ENCODE assay signal across 19 cellular contexts in the genomic region with DNA sequence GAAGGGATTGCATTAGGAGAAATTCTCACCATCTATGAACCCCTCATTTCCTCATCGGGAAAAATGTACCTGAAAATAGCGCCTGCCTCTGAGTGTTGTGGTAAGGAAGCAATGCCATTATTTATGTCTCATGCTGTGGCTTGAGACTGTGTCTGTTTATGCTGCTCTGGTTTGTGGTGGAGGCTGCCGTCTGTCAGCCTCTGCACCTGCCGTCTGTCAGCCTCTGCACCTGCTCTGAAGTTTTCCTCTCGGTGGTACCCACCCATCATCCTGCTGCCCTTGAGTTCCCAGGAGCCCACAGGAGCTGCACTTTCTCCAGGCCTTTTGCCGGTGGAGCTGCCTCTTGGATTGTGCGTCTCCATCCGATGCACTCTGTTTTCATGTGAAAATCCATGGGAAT.
A peak's percentile ranks its signal among the peaks of the same experiment; 100 is the strongest.
DNase-seq lines count a peak whose midpoint lies in the region; ATAC-seq, FAIRE-seq and TF ChIP-seq lines count a peak whose summit lies in the region.
"Had no signal": no experiment of that assay in that cellular context is flagged by ENCODE, and none has a peak within 500 bp of the region (broad histone marks: within the 10 kb centered on the region; RNA-seq: fewer than 3 reads in every experiment).

No MANE protein-coding gene starts in this region.

- ATAC-seq in A549 (peak; percentile 34 to 46; a peak in 4 of 6 replicates), HG03175 (IDR thresholded peaks at IDR 0.05; ENCODE audit: unreplicated experiment) (no peak)
- no peak for ATAC-seq in activated T-helper 17 cell treated with anti-CD3 and anti-CD28 coated beads, Interleukin-2, amount 50 U/mL, for 72 hours (replicated peaks)
- ATAC-seq in activated T-cell treated with anti-CD3 and anti-CD28 coated beads, Interleukin-2, amount 50 U/mL, for 72 hours (replicated peaks in 1 of 2), result no peak
- ATAC-seq: CD8-positive, alpha-beta T cell had no signal

- no peak overlapping the region for H3K4me3 Mint-ChIP-seq in activated T-helper 17 cell treated with anti-CD3 and anti-CD28 coated beads, Interleukin-2, amount 50 U/mL, for 72 hours
- no peak overlapping the region for H3K4me3 Mint-ChIP-seq in activated T-cell treated with anti-CD3 and anti-CD28 coated beads, Interleukin-2, amount 50 U/mL, for 72 hours
- H3K4me3 Mint-ChIP-seq: CD14-positive monocyte; CD8-positive, alpha-beta T cell; H9 had no signal

- no peaks in the 10 kb centered on the region for H3K9me2 ChIP-seq in MM.1S (replicated peaks; ENCODE audit: insufficient read depth, low read length)

- no peaks in the 10 kb centered on the region for H3K27me3 ChIP-seq in MM.1S (replicated peaks; ENCODE audit: insufficient read depth, low read length)
- peaks cover 0 to 25% (median 0%) of the 10 kb centered on the region in 3 donors for H3K27me3 ChIP-seq in sigmoid colon

- no peaks in the 10 kb centered on the region for H3K4me1 Mint-ChIP-seq in activated T-helper 17 cell treated with anti-CD3 and anti-CD28 coated beads, Interleukin-2, amount 50 U/mL, for 72 hours
- H3K4me1 Mint-ChIP-seq in activated T-cell treated with anti-CD3 and anti-CD28 coated beads, Interleukin-2, amount 50 U/mL, for 72 hours (ENCODE audit: low read depth), result no peaks in the 10 kb centered on the region
- H3K4me1 Mint-ChIP-seq: CD14-positive monocyte had no signal

- no peaks in the 10 kb centered on the region for H3F3A ChIP-seq in MM.1S (ENCODE audit: insufficient read depth, low read length)

- no peaks in the 10 kb centered on the region for H3K36me3 Mint-ChIP-seq in activated T-helper 17 cell treated with anti-CD3 and anti-CD28 coated beads, Interleukin-2, amount 50 U/mL, for 72 hours (ENCODE audit: low read depth)
- H3K36me3 Mint-ChIP-seq in activated T-cell treated with anti-CD3 and anti-CD28 coated beads, Interleukin-2, amount 50 U/mL, for 72 hours (ENCODE audit: insufficient read depth in 2 of 2), result no peaks in the 10 kb centered on the region
- H3K36me3 Mint-ChIP-seq: CD14-positive monocyte; CD8-positive, alpha-beta T cell had no signal

- no peaks in the 10 kb centered on the region for H4K20me1 ChIP-seq in MM.1S (ENCODE audit: insufficient read depth, low read length)

- no peaks in the 10 kb centered on the region for H3K9me3 Mint-ChIP-seq in activated T-helper 17 cell treated with anti-CD3 and anti-CD28 coated beads, Interleukin-2, amount 50 U/mL, for 72 hours
- H3K9me3 Mint-ChIP-seq in activated T-cell treated with anti-CD3 and anti-CD28 coated beads, Interleukin-2, amount 50 U/mL, for 72 hours, result peaks cover 0 to 4% of the 10 kb centered on the region in 2 donors
- H3K9me3 Mint-ChIP-seq: CD8-positive, alpha-beta T cell had no signal

- WGBS in A549 (ENCODE audit: missing lambda C conversion rate), result 18% methylated on average over 8 of the region's 8 CpGs
- WGBS in sigmoid colon, 2 donors, result 55 to 61% methylated on average over 8 of the region's 8 CpGs

- TF ChIP-seq CTCF in A549 (IDR thresholded peaks at IDR 0.05) (no peak), MM.1S (IDR thresholded peaks at IDR 0.05; ENCODE audit: low read length) (no peak), kidney (IDR thresholded peaks at IDR 0.05; ENCODE audit: borderline replicate concordance, extremely low read depth, insufficient read depth) (no peak), sigmoid colon (IDR thresholded peaks at IDR 0.05) (no peak)

- no peak for FAIRE-seq in A549 (lab: Jason Lieb, UNC)
- no peak for FAIRE-seq in kidney (lab: Jason Lieb, UNC)
- FAIRE-seq: A204.1, D721Med, GM12892, GM19239 had no signal

- H3K36me3 ChIP-seq in MM.1S (replicated peaks; ENCODE audit: insufficient read depth, low read length), result no peaks in the 10 kb centered on the region
- H3K36me3 ChIP-seq in kidney (ENCODE audit: control insufficient read depth in 1 of 2, insufficient read depth in 2 of 2, low read length in 2 of 2), result no peaks in the 10 kb centered on the region
- H3K36me3 ChIP-seq in sigmoid colon, result no peaks in the 10 kb centered on the region

- POLR2A ChIA-PET in A549 (lab: Yijun Ruan, JAX), result no interaction called here

- intact Hi-C loops in kidney (cut with DNase I), result no loop called here
- intact Hi-C loops in sigmoid colon (cut with DNase I), result no loop called here

- H3K9ac ChIP-seq in MM.1S (ENCODE audit: low read length) (no peak overlapping the region), kidney (ENCODE audit: low read length in 2 of 2) (no peak overlapping the region)

- H3K27me3 Mint-ChIP-seq in activated T-helper 17 cell treated with anti-CD3 and anti-CD28 coated beads, Interleukin-2, amount 50 U/mL, for 72 hours, result peaks cover 26% of the 10 kb centered on the region
- peaks cover 15% of the 10 kb centered on the region for H3K27me3 Mint-ChIP-seq in activated T-cell treated with anti-CD3 and anti-CD28 coated beads, Interleukin-2, amount 50 U/mL, for 72 hours (ENCODE audit: low read depth)

- TF ChIP-seq POLR2A in A549 (IDR thresholded peaks at IDR 0.05; ENCODE audit: low read length), result no peak
- no peak for TF ChIP-seq POLR2A in sigmoid colon (IDR thresholded peaks at IDR 0.05)

- no peak overlapping the region for H3K27ac ChIP-seq in A549
- no peak overlapping the region for H3K27ac ChIP-seq in MM.1S (ENCODE audit: low read length)
- no peak overlapping the region for H3K27ac ChIP-seq in kidney (ENCODE audit: low read depth in 2 of 2, low read length in 2 of 2)
- H3K27ac ChIP-seq in sigmoid colon, result no peak overlapping the region

- TF ChIP-seq RAD21 in A549 (conservative IDR thresholded peaks at IDR 0.05 in 1 of 2, IDR thresholded peaks at IDR 0.05 in 1 of 2), result no peak

- no peaks in the 10 kb centered on the region for H3K9me3 ChIP-seq in A549
- no peaks in the 10 kb centered on the region for H3K9me3 ChIP-seq in MM.1S (replicated peaks; ENCODE audit: insufficient read depth, low read length)
- H3K9me3 ChIP-seq in kidney (ENCODE audit: control insufficient read depth in 1 of 2, low read length in 2 of 2), result no peaks in the 10 kb centered on the region
- H3K9me3 ChIP-seq in sigmoid colon, result peaks cover 0 to 3% (median 0%) of the 10 kb centered on the region in 4 donors

- no peaks in the 10 kb centered on the region for H3K79me2 ChIP-seq in MM.1S (ENCODE audit: low read length)

- TF ChIP-seq EP300 in A549 (IDR thresholded peaks at IDR 0.05), result no peak
- TF ChIP-seq EP300 in sigmoid colon (IDR thresholded peaks at IDR 0.05), result no peak

- no peak overlapping the region for H3K4me2 ChIP-seq in A549
- H3K4me2 ChIP-seq in MM.1S (ENCODE audit: low read depth, low read length), result no peak overlapping the region

- DNase-seq in A549 (ENCODE audit: low read depth in 1 of 2, low spot score in 1 of 2), result no peak
- DNase-seq in MM.1S, result peak; percentile 16
- peak; percentile 4 for DNase-seq in kidney
- peak; percentile 18 for DNase-seq in sigmoid colon
- no peak for DNase-seq in activated T-cell treated with anti-CD3 and anti-CD28 coated beads, Interleukin-2, amount 50 U/mL, for 72 hours
- DNase-seq: CD8-positive, alpha-beta T cell; COR-L47; DMS153; DMS79 treated with DMSO at 0.1 percent for 48 hours; GDM1; GOT3; H9 had no signal

- CTCF ChIA-PET in A549 (lab: Yijun Ruan, JAX), result no interaction called here

- no peak overlapping the region for H3K4me3 ChIP-seq in A549
- no peak overlapping the region for H3K4me3 ChIP-seq in MM.1S (ENCODE audit: low read length)
- H3K4me3 ChIP-seq in kidney (ENCODE audit: low read length in 2 of 2), result no peak overlapping the region
- no peak overlapping the region for H3K4me3 ChIP-seq in sigmoid colon

- H2AFZ ChIP-seq in MM.1S (ENCODE audit: low read length), result no peak overlapping the region

- H3K27ac Mint-ChIP-seq in activated T-helper 17 cell treated with anti-CD3 and anti-CD28 coated beads, Interleukin-2, amount 50 U/mL, for 72 hours, result no peak overlapping the region
- H3K27ac Mint-ChIP-seq in activated T-cell treated with anti-CD3 and anti-CD28 coated beads, Interleukin-2, amount 50 U/mL, for 72 hours, result no peak overlapping the region
- H3K27ac Mint-ChIP-seq: CD8-positive, alpha-beta T cell; H9 had no signal

- H3K4me1 ChIP-seq in A549 (no peaks in the 10 kb centered on the region), MM.1S (ENCODE audit: low read length) (no peaks in the 10 kb centered on the region), kidney (ENCODE audit: control insufficient read depth in 1 of 2, insufficient read depth in 1 of 2, low read depth in 1 of 2, low read length in 2 of 2) (no peaks in the 10 kb centered on the region), sigmoid colon (no peaks in the 10 kb centered on the region)

TF ChIP-seq in A549, 52 proteins besides CTCF, POLR2A, EP300 and RAD21 (continues in another document):
- no peak for TF ChIP-seq MAZ (IDR thresholded peaks at IDR 0.05; ENCODE audit: borderline replicate concordance, low read depth, low read length)
- TF ChIP-seq ATOH8 (CRISPR knock-in tag; IDR thresholded peaks at IDR 0.05; ENCODE audit: low read depth), result no peak
- TF ChIP-seq FOXS1 (CRISPR knock-in tag; IDR thresholded peaks at IDR 0.05), result no peak
- TF ChIP-seq MAFK (IDR thresholded peaks at IDR 0.05; ENCODE audit: partially characterized antibody), result no peak
- TF ChIP-seq ZSCAN20 (CRISPR knock-in tag; IDR thresholded peaks at IDR 0.05), result no peak
- TF ChIP-seq HOXB5 (CRISPR knock-in tag; IDR thresholded peaks at IDR 0.05), result no peak
- TF ChIP-seq PHF8 (IDR thresholded peaks at IDR 0.05; ENCODE audit: borderline replicate concordance, low read depth), result no peak
- no peak for TF ChIP-seq TP53 (CRISPR knock-in tag; IDR thresholded peaks at IDR 0.05)
- TF ChIP-seq CBX2 (IDR thresholded peaks at IDR 0.05; ENCODE audit: borderline replicate concordance, low read depth), result no peak
- TF ChIP-seq GATA3 (IDR thresholded peaks at IDR 0.05; ENCODE audit: borderline replicate concordance), result no peak
- no peak for TF ChIP-seq RNF2 (IDR thresholded peaks at IDR 0.05; ENCODE audit: borderline replicate concordance, low read depth)
- TF ChIP-seq HOXB13 (CRISPR knock-in tag; IDR thresholded peaks at IDR 0.05; ENCODE audit: low read depth), result no peak
- TF ChIP-seq KDM5A (IDR thresholded peaks at IDR 0.05), result no peak

Comparison
In these comparisons a context has a peak if more than half of its experiments do, and no peak if none do; other contexts are left out.
1. ATAC-seq: peak in A549 (2 of 2); none in HG03175 (single experiment), activated T-helper 17 cell treated with anti-CD3 and anti-CD28 coated beads, Interleukin-2, amount 50 U/mL, for 72 hours (single experiment) and activated T-cell treated with anti-CD3 and anti-CD28 coated beads, Interleukin-2, amount 50 U/mL, for 72 hours (0 of 2).
2. DNase-seq: peak in MM.1S (single experiment), kidney (single experiment) and sigmoid colon (single experiment); none in A549 (0 of 2) and activated T-cell treated with anti-CD3 and anti-CD28 coated beads, Interleukin-2, amount 50 U/mL, for 72 hours (0 of 2).